ENCODE assay signal across 19 cellular contexts in genomic region chr14:68568907-68569545, GRCh38.
DNase-seq lines count a peak whose midpoint lies in the region; ATAC-seq and TF ChIP-seq lines count a peak whose summit lies in the region.
"Had no signal": no experiment of that assay in that cellular context is flagged by ENCODE, and none has a peak within 500 bp of the region (broad histone marks: within the 10 kb centered on the region; RNA-seq: fewer than 3 reads in every experiment).

No MANE protein-coding gene starts in this region.

- peak overlapping the region in 1 of 3 donors; percentile 25 for H3K9ac ChIP-seq in skeletal muscle tissue (ENCODE audit: low read depth in 1 of 3, low read length in 3 of 3)

- H3K27me3 ChIP-seq in skeletal muscle tissue (ENCODE audit: control insufficient read depth in 3 of 3, insufficient read depth in 3 of 3, low read length in 3 of 3) (no peaks in the 10 kb centered on the region), Peyer's patch (no peaks in the 10 kb centered on the region)
- H3K27me3 ChIP-seq: ovary, spleen had no signal

- H3K4me3 Mint-ChIP-seq in CD14-positive monocyte = no peak overlapping the region
- no peak overlapping the region for H3K4me3 Mint-ChIP-seq in activated CD8-positive, alpha-beta T cell treated with anti-CD3 and anti-CD28 coated beads, Interleukin-2, amount 10 ng/mL, durations not matched to agents 7 days and 5 days
- H3K4me3 Mint-ChIP-seq: activated CD4-positive, alpha-beta memory T cell treated with anti-CD3 and anti-CD28 coated beads, Interleukin-2, amount 10 ng/mL, durations not matched to agents 7 days and 5 days; activated naive CD8-positive, alpha-beta T cell treated with anti-CD3 and anti-CD28 coated beads, Interleukin-2, amount 50 U/mL, for 24 hours; activated T-cell treated with anti-CD3 and anti-CD28 coated beads, Interleukin-2, amount 50 U/mL, for 72 hours; mesothelial cell of epicardium; stimulated activated effector memory CD8-positive, alpha-beta T cell treated with anti-CD3 and anti-CD28 coated beads, Interleukin-12 subunit alpha, Interleukin-12 subunit beta, amount 100 ng/mL, for 72 hours had no signal

- intact Hi-C loops in CD14-positive monocyte (cut with micrococcal nuclease) = loop anchor here (10.0 kb wide), 2 partner anchors 46 to 304 kb away; no protein-coding TSS in a partner anchor

- H3K4me3 ChIP-seq in skeletal muscle tissue (ENCODE audit: low read length in 3 of 3) (no peak overlapping the region), Peyer's patch (no peak overlapping the region)
- H3K4me3 ChIP-seq: ovary, spleen had no signal

- peak overlapping the region in 4 of 7 donors; percentile 1 to 82 (median 64) for H3K27ac Mint-ChIP-seq in CD14-positive monocyte
- no peak overlapping the region for H3K27ac Mint-ChIP-seq in activated CD8-positive, alpha-beta T cell treated with anti-CD3 and anti-CD28 coated beads, Interleukin-2, amount 10 ng/mL, durations not matched to agents 7 days and 5 days
- H3K27ac Mint-ChIP-seq: activated CD4-positive, alpha-beta memory T cell treated with anti-CD3 and anti-CD28 coated beads, Interleukin-2, amount 10 ng/mL, durations not matched to agents 7 days and 5 days; activated naive CD8-positive, alpha-beta T cell treated with anti-CD3 and anti-CD28 coated beads, Interleukin-2, amount 50 U/mL, for 24 hours; activated T-cell treated with anti-CD3 and anti-CD28 coated beads, Interleukin-2, amount 50 U/mL, for 72 hours; stimulated activated effector memory CD8-positive, alpha-beta T cell treated with anti-CD3 and anti-CD28 coated beads, Interleukin-12 subunit alpha, Interleukin-12 subunit beta, amount 100 ng/mL, for 72 hours had no signal

- TF ChIP-seq POLR2A in Peyer's patch (IDR thresholded peaks at IDR 0.05) = no peak

- H3K27ac ChIP-seq in caudate nucleus (ENCODE audit: low read depth, low read length) = peak overlapping the region; percentile 81
- H3K27ac ChIP-seq in skeletal muscle tissue (ENCODE audit: low read depth, low read length) = peak overlapping the region; percentile 28
- H3K27ac ChIP-seq in Peyer's patch = no peak overlapping the region
- H3K27ac ChIP-seq: ovary, spleen had no signal

- peaks cover 3 to 7% of the 10 kb centered on the region in 2 donors for H3K36me3 Mint-ChIP-seq in CD14-positive monocyte
- no peaks in the 10 kb centered on the region for H3K36me3 Mint-ChIP-seq in activated CD8-positive, alpha-beta T cell treated with anti-CD3 and anti-CD28 coated beads, Interleukin-2, amount 10 ng/mL, durations not matched to agents 7 days and 5 days (ENCODE audit: low read depth)
- H3K36me3 Mint-ChIP-seq: stimulated activated effector memory CD8-positive, alpha-beta T cell treated with anti-CD3 and anti-CD28 coated beads, Interleukin-12 subunit alpha, Interleukin-12 subunit beta, amount 100 ng/mL, for 72 hours had no signal

- peaks cover 0 to 7% (median 2%) of the 10 kb centered on the region in 3 donors for H3K27me3 Mint-ChIP-seq in CD14-positive monocyte (ENCODE audit: low read depth in 3 of 3)
- H3K27me3 Mint-ChIP-seq in activated CD8-positive, alpha-beta T cell treated with anti-CD3 and anti-CD28 coated beads, Interleukin-2, amount 10 ng/mL, durations not matched to agents 7 days and 5 days (ENCODE audit: low read depth) = no peaks in the 10 kb centered on the region
- H3K27me3 Mint-ChIP-seq: activated CD4-positive, alpha-beta memory T cell treated with anti-CD3 and anti-CD28 coated beads, Interleukin-2, amount 10 ng/mL, durations not matched to agents 7 days and 5 days; activated naive CD8-positive, alpha-beta T cell treated with anti-CD3 and anti-CD28 coated beads, Interleukin-2, amount 50 U/mL, for 24 hours had no signal

- ATAC-seq in esophagus mucosa = no peak
- ATAC-seq in activated CD8-positive, alpha-beta T cell treated with anti-CD3 and anti-CD28 coated beads, Interleukin-2, amount 10 ng/mL, durations not matched to agents 7 days and 5 days = no peak
- ATAC-seq: activated naive CD8-positive, alpha-beta T cell treated with anti-CD3 and anti-CD28 coated beads, Interleukin-2, amount 50 U/mL, for 24 hours; activated T-cell treated with anti-CD3 and anti-CD28 coated beads, Interleukin-2, amount 50 U/mL, for 72 hours; stimulated activated effector memory CD8-positive, alpha-beta T cell treated with anti-CD3 and anti-CD28 coated beads, Interleukin-12 subunit alpha, Interleukin-12 subunit beta, amount 100 ng/mL, for 72 hours had no signal

- CTCF ChIA-PET in activated CD8-positive, alpha-beta T cell treated with anti-CD3 and anti-CD28 coated beads, Interleukin-2, amount 10 ng/mL, durations not matched to agents 7 days and 5 days (lab: Charles Lee) = no interaction called here

- H3K9me3 Mint-ChIP-seq in CD14-positive monocyte = peaks cover 0 to 4% (median 2%) of the 10 kb centered on the region in 7 donors
- no peaks in the 10 kb centered on the region for H3K9me3 Mint-ChIP-seq in activated CD8-positive, alpha-beta T cell treated with anti-CD3 and anti-CD28 coated beads, Interleukin-2, amount 10 ng/mL, durations not matched to agents 7 days and 5 days (ENCODE audit: insufficient read depth)
- H3K9me3 Mint-ChIP-seq: activated CD4-positive, alpha-beta memory T cell treated with anti-CD3 and anti-CD28 coated beads, Interleukin-2, amount 10 ng/mL, durations not matched to agents 7 days and 5 days; activated naive CD8-positive, alpha-beta T cell treated with anti-CD3 and anti-CD28 coated beads, Interleukin-2, amount 50 U/mL, for 24 hours; stimulated activated effector memory CD8-positive, alpha-beta T cell treated with anti-CD3 and anti-CD28 coated beads, Interleukin-12 subunit alpha, Interleukin-12 subunit beta, amount 100 ng/mL, for 72 hours had no signal

- DNase-seq in CD14-positive monocyte (ENCODE audit: low spot score) (no peak), caudate nucleus (lab: John Stamatoyannopoulos, UW) (peak in 2 of 61 donors; percentile 14 to 54), lung microvascular endothelial cell (ENCODE audit: low read depth in 2 of 2) (peak; percentile 29 to 41), NCI-H1105 (lab: John Stamatoyannopoulos, UW) (no peak), Peyer's patch (no peak)
- DNase-seq in activated CD8-positive, alpha-beta T cell treated with anti-CD3 and anti-CD28 coated beads, Interleukin-2, amount 10 ng/mL, durations not matched to agents 7 days and 5 days = no peak
- DNase-seq: activated CD4-positive, alpha-beta memory T cell treated with anti-CD3 and anti-CD28 coated beads, Interleukin-2, amount 10 ng/mL, durations not matched to agents 7 days and 5 days; activated naive CD8-positive, alpha-beta T cell treated with anti-CD3 and anti-CD28 coated beads, Interleukin-2, amount 50 U/mL, for 24 hours; activated T-cell treated with anti-CD3 and anti-CD28 coated beads, Interleukin-2, amount 50 U/mL, for 72 hours; foreskin melanocyte; Karpas-422; NCI-H1436; NCI-H2171 treated with DMSO at 0.1 percent for 48 hours; spleen had no signal

- H3K9me3 ChIP-seq in skeletal muscle tissue (ENCODE audit: control insufficient read depth in 3 of 3, low read length in 3 of 3) (peaks cover 0 to 4% (median 0%) of the 10 kb centered on the region in 3 donors), Peyer's patch (no peaks in the 10 kb centered on the region)
- H3K9me3 ChIP-seq: ovary had no signal

- peaks cover 21% of the 10 kb centered on the region for H3K4me1 Mint-ChIP-seq in CD14-positive monocyte
- peaks cover 20% of the 10 kb centered on the region for H3K4me1 Mint-ChIP-seq in activated CD8-positive, alpha-beta T cell treated with anti-CD3 and anti-CD28 coated beads, Interleukin-2, amount 10 ng/mL, durations not matched to agents 7 days and 5 days (ENCODE audit: low read depth)

- H3K36me3 ChIP-seq in skeletal muscle tissue (ENCODE audit: control insufficient read depth in 3 of 3, insufficient read depth in 3 of 3, low read length in 3 of 3) (no peaks in the 10 kb centered on the region), Peyer's patch (no peaks in the 10 kb centered on the region)
- H3K36me3 ChIP-seq: ovary, spleen had no signal

- H3K4me1 ChIP-seq in skeletal muscle tissue (ENCODE audit: control insufficient read depth in 3 of 3, insufficient read depth in 3 of 3, low read length in 3 of 3) (peaks cover 22 to 31% (median 29%) of the 10 kb centered on the region in 3 donors), Peyer's patch (peaks cover 0 to 16% (median 0%) of the 10 kb centered on the region in 4 donors)

- POLR2A ChIA-PET in activated CD8-positive, alpha-beta T cell treated with anti-CD3 and anti-CD28 coated beads, Interleukin-2, amount 10 ng/mL, durations not matched to agents 7 days and 5 days (lab: Charles Lee) = no interaction called here

- TF ChIP-seq CTCF in CD14-positive monocyte (IDR thresholded peaks at IDR 0.05) (no peak), Peyer's patch (IDR thresholded peaks at IDR 0.05) (no peak)

Comparison
In these comparisons a context has a peak if more than half of its experiments do, and no peak if none do; other contexts are left out.
1. DNase-seq: peak in lung microvascular endothelial cell (2 of 2); none in CD14-positive monocyte (single experiment), NCI-H1105 (single experiment), Peyer's patch (0 of 3) and activated CD8-positive, alpha-beta T cell treated with anti-CD3 and anti-CD28 coated beads, Interleukin-2, amount 10 ng/mL, durations not matched to agents 7 days and 5 days (single experiment).
2. H3K27ac ChIP-seq: peak in caudate nucleus (single experiment) and skeletal muscle tissue (single experiment); none in Peyer's patch (0 of 4).